In the genomic region with DNA sequence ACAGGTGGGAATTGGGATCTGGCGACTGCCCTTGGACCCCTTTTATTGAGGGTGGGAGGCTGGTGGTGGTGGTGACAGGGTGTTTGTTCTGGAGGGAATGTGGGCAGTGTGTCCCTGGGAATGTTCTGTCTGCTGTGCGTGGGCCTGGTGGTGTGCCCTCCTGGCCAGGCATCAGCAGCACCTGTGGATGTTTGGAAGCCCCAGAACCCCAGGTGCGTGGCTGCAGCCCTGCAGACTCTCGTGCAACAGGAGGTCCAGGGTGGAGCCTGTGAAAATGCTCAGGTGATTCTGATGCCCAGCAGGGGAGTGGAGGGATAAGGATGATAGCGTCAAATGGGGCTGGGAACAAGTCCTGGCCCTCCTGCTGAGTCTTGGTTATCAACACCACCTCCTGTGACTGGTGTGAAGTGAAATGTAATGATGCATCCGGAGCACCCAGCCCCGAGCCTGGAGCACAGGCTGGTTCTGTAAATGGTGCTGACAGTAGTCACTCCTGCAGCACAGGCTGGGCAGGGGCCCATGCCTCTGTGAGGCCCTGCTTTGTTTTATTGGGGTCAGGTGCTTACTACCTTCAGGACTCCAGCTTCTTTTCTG, we compare ENCODE assay signal across 31 cellular contexts.
DNase-seq lines count a peak whose midpoint lies in the region; ATAC-seq, FAIRE-seq and TF ChIP-seq lines count a peak whose summit lies in the region.
"Had no signal": no experiment of that assay in that cellular context is flagged by ENCODE, and none has a peak within 500 bp of the region (broad histone marks: within the 10 kb centered on the region; RNA-seq: fewer than 3 reads in every experiment).

No MANE protein-coding gene starts in this region.

- peaks cover 4% of the 10 kb centered on the region for H3K4me1 ChIP-seq in astrocyte (ENCODE audit: insufficient read depth, low read length)
- H3K4me1 ChIP-seq in stomach: peaks cover 9 to 55% (median 31%) of the 10 kb centered on the region in 4 donors
- H3K4me1 ChIP-seq in small intestine (ENCODE audit: control insufficient read depth in 2 of 2, insufficient read depth in 1 of 2, low read depth in 1 of 2, low read length in 1 of 2): no peaks in the 10 kb centered on the region

- H3K27me3 ChIP-seq in astrocyte (ENCODE audit: insufficient read depth, low read length): no peaks in the 10 kb centered on the region
- H3K27me3 ChIP-seq in stomach: no peaks in the 10 kb centered on the region
- no peaks in the 10 kb centered on the region for H3K27me3 ChIP-seq in small intestine (ENCODE audit: control insufficient read depth in 2 of 2, insufficient read depth in 2 of 2, low read length in 2 of 2)
- H3K27me3 ChIP-seq: BLaER1, esophagus squamous epithelium, upper lobe of right lung had no signal

- H3K4me3 ChIP-seq in astrocyte (ENCODE audit: insufficient read depth, low read depth, low read length): no peak overlapping the region
- H3K4me3 ChIP-seq in stomach: no peak overlapping the region
- no peak overlapping the region for H3K4me3 ChIP-seq in small intestine (ENCODE audit: low read depth in 1 of 2, low read length in 2 of 2)
- H3K4me3 ChIP-seq: BLaER1, esophagus squamous epithelium, smooth muscle cell, upper lobe of right lung had no signal

- DNase-seq in NCI-H146 treated with DMSO at 0.1 percent for 48 hours (lab: John Stamatoyannopoulos, UW; ENCODE audit: unreplicated experiment): peak; percentile 93
- no peak for DNase-seq in astrocyte (ENCODE audit: low read depth)
- DNase-seq in left cardiac atrium: peak; percentile 55
- DNase-seq in stomach: no peak
- no peak for DNase-seq in NCI-H1436 (lab: John Stamatoyannopoulos, UW)
- DNase-seq in small intestine: no peak
- no peak for DNase-seq in activated CD4-positive, alpha-beta T cell treated with anti-CD3 and anti-CD28 coated beads for 4 hours
- DNase-seq in KBM-7: no peak
- DNase-seq: activated CD4-positive, alpha-beta T cell treated with anti-CD3 and anti-CD28 coated beads for 1 hour; activated CD8-positive, alpha-beta T cell treated with anti-CD3 and anti-CD28 coated beads for 36 hours; activated naive CD4-positive, alpha-beta T cell treated with anti-CD3 and anti-CD28 coated beads, Interleukin-2, amount 50 U/mL, for 16 hours; amniotic stem cell; cortex of kidney; DMS53; esophagus squamous epithelium; foreskin melanocyte; hypothalamus; immature natural killer cell; naive B cell; NCI-H187; NCI-H2227 treated with DMSO at 0.1 percent for 48 hours; NCI-H748 treated with DMSO at 0.1 percent for 48 hours; nucleus accumbens; stimulated activated CD4-positive, alpha-beta T cell treated with anti-CD3 and anti-CD28 coated beads, Interleukin-1b, Interleukin-23, amount 100 ng/mL, for 48 hours; stimulated activated CD8-positive, alpha-beta memory T cell treated with anti-CD3 and anti-CD28 coated beads, Interleukin-4, amount 100 ng/mL, for 48 hours; upper lobe of right lung had no signal

- no peak overlapping the region for H2AFZ ChIP-seq in astrocyte (ENCODE audit: low read depth, low read length)

- no peaks in the 10 kb centered on the region for H3K9me3 ChIP-seq in astrocyte (ENCODE audit: insufficient read depth, low read depth, low read length)
- no peaks in the 10 kb centered on the region for H3K9me3 ChIP-seq in stomach
- no peaks in the 10 kb centered on the region for H3K9me3 ChIP-seq in small intestine (ENCODE audit: control insufficient read depth, low read depth)
- H3K9me3 ChIP-seq: BLaER1, esophagus squamous epithelium, upper lobe of right lung had no signal

- H3K4me1 Mint-ChIP-seq in astrocyte (ENCODE audit: low read depth, unreplicated experiment): peaks cover 5% of the 10 kb centered on the region

- H3K4me3 Mint-ChIP-seq in astrocyte (ENCODE audit: unreplicated experiment): no peak overlapping the region
- H3K4me3 Mint-ChIP-seq: activated CD8-positive, alpha-beta T cell treated with anti-CD3 and anti-CD28 coated beads for 36 hours; activated T-helper 17 cell treated with anti-CD3 and anti-CD28 coated beads, Interleukin-2, amount 50 U/mL, for 72 hours; immature natural killer cell had no signal

- no peaks in the 10 kb centered on the region for H3K36me3 ChIP-seq in astrocyte (ENCODE audit: insufficient read depth, low read length)
- no peaks in the 10 kb centered on the region for H3K36me3 ChIP-seq in stomach
- no peaks in the 10 kb centered on the region for H3K36me3 ChIP-seq in small intestine (ENCODE audit: control insufficient read depth in 2 of 2, insufficient read depth in 2 of 2, low read length in 2 of 2)
- H3K36me3 ChIP-seq: BLaER1, esophagus squamous epithelium, upper lobe of right lung had no signal

- peaks cover 6% of the 10 kb centered on the region for H3K9me3 Mint-ChIP-seq in astrocyte (ENCODE audit: unreplicated experiment)
- H3K9me3 Mint-ChIP-seq: activated CD8-positive, alpha-beta T cell treated with anti-CD3 and anti-CD28 coated beads for 36 hours; activated T-helper 17 cell treated with anti-CD3 and anti-CD28 coated beads, Interleukin-2, amount 50 U/mL, for 72 hours; immature natural killer cell; naive B cell had no signal

- H3K27me3 Mint-ChIP-seq in astrocyte (ENCODE audit: low read depth, unreplicated experiment): peaks cover 9% of the 10 kb centered on the region

- peaks cover 55% of the 10 kb centered on the region for H4K20me1 ChIP-seq in astrocyte (ENCODE audit: insufficient read depth, low read length)
- H4K20me1 ChIP-seq: BLaER1 had no signal

- no peaks in the 10 kb centered on the region for H3K79me2 ChIP-seq in astrocyte (ENCODE audit: insufficient read depth, low read length)

- no peak overlapping the region for H3K9ac ChIP-seq in astrocyte (ENCODE audit: low read length)
- H3K9ac ChIP-seq: BLaER1, KMS-11 had no signal

- no peak for TF ChIP-seq EP300 in stomach (IDR thresholded peaks at IDR 0.05)

- H3K36me3 Mint-ChIP-seq in astrocyte (ENCODE audit: low read depth, unreplicated experiment): peaks cover 14% of the 10 kb centered on the region
- H3K36me3 Mint-ChIP-seq: immature natural killer cell, naive B cell had no signal

- TF ChIP-seq POLR2A in stomach (IDR thresholded peaks at IDR 0.05): no peak

- intact Hi-C loops in left cardiac atrium (cut with DNase I): loop anchor here in 1 of 2 donors (5.0 kb wide), 1 partner anchor 36 kb away; no protein-coding TSS in a partner anchor
- intact Hi-C loops in stomach (cut with DNase I; ENCODE audit: low total_unique reads): no loop called here

- in situ Hi-C loops in KBM-7 (cut with MboI; ENCODE audit: low pct_unique_long_range_greater_than_20kb, low sequenced_read_pairs): no loop called here

- peak; percentile 4 to 14 for ATAC-seq in left cardiac atrium
- ATAC-seq: activated CD8-positive, alpha-beta T cell treated with anti-CD3 and anti-CD28 coated beads for 36 hours; activated T-helper 17 cell treated with anti-CD3 and anti-CD28 coated beads, Interleukin-2, amount 50 U/mL, for 72 hours; upper lobe of right lung had no signal

- WGBS in stomach, 5 donors: 79 to 92% (median 87%) methylated on average over 5 to 7 of the region's 7 CpGs
- 81 to 92% (median 88%) methylated on average over 6 to 7 of the region's 7 CpGs for WGBS in small intestine, 3 donors

- FAIRE-seq in astrocyte (lab: Jason Lieb, UNC) (no peak), small intestine (lab: Jason Lieb, UNC) (no peak)
- FAIRE-seq: G401.6 had no signal

- peak overlapping the region; percentile 62 for H3K27ac Mint-ChIP-seq in astrocyte (ENCODE audit: unreplicated experiment)
- H3K27ac Mint-ChIP-seq: activated CD8-positive, alpha-beta T cell treated with anti-CD3 and anti-CD28 coated beads for 36 hours; activated T-helper 17 cell treated with anti-CD3 and anti-CD28 coated beads, Interleukin-2, amount 50 U/mL, for 72 hours; immature natural killer cell; naive B cell had no signal

- no peak overlapping the region for H3K27ac ChIP-seq in astrocyte (ENCODE audit: low read depth, low read length)
- peak overlapping the region in 3 of 5 donors; percentile 52 to 86 (median 69) for H3K27ac ChIP-seq in stomach
- no peak overlapping the region for H3K27ac ChIP-seq in small intestine (ENCODE audit: low read depth in 1 of 2, low read length in 1 of 2)
- H3K27ac ChIP-seq: BLaER1, KMS-11, upper lobe of right lung had no signal

- TF ChIP-seq CTCF in astrocyte (IDR thresholded peaks at IDR 0.05; ENCODE audit: insufficient read depth, low read depth, low read length) (no peak), stomach (IDR thresholded peaks at IDR 0.05) (no peak)

- H3K4me2 ChIP-seq in astrocyte (ENCODE audit: low read length): no peak overlapping the region
- H3K4me2 ChIP-seq: BLaER1, KMS-11, smooth muscle cell had no signal

Comparison
In these comparisons a context has a peak if more than half of its experiments do, and no peak if none do; other contexts are left out.
1. DNase-seq: peak in NCI-H146 treated with DMSO at 0.1 percent for 48 hours (single experiment) and left cardiac atrium (single experiment); none in astrocyte (single experiment), stomach (single experiment), NCI-H1436 (single experiment), small intestine (single experiment), activated CD4-positive, alpha-beta T cell treated with anti-CD3 and anti-CD28 coated beads for 4 hours (0 of 2) and KBM-7 (single experiment).
2. H3K27ac ChIP-seq: peak in stomach (3 of 5); none in astrocyte (single experiment) and small intestine (0 of 2).